Comparison of ENCODE assay signal across 30 cellular contexts in genomic region chr6:154763650-154764049, GRCh38. TPM values are rescaled to one million over a fixed set of nuclear protein-coding genes. Genes with fewer than 3 reads are reported as not detected.
A peak's percentile ranks its signal among the peaks of the same experiment; 100 is the strongest.
DNase-seq lines count a peak whose midpoint lies in the region; ATAC-seq, FAIRE-seq and TF ChIP-seq lines count a peak whose summit lies in the region.
"Had no signal": no experiment of that assay in that cellular context is flagged by ENCODE, and none has a peak within 500 bp of the region (broad histone marks: within the 10 kb centered on the region; RNA-seq: fewer than 3 reads in every experiment).

No MANE protein-coding gene starts in this region.

- peaks cover 0 to 18% (median 12%) of the 10 kb centered on the region in 3 donors for H3K36me3 Mint-ChIP-seq in naive thymus-derived CD8-positive, alpha-beta T cell

- TF ChIP-seq POLR2A in IMR-90 (IDR thresholded peaks at IDR 0.05; ENCODE audit: low read depth, low read length) (no peak), GM12891 (IDR thresholded peaks at IDR 0.05; ENCODE audit: low read depth, low read length) (no peak)

- no peak overlapping the region for H2AFZ ChIP-seq in IMR-90 (replicated peaks; ENCODE audit: low read length, poor library complexity)

- peaks cover 15% of the 10 kb centered on the region for H3K4me1 ChIP-seq in IMR-90 (ENCODE audit: control insufficient read depth, insufficient read depth, low read length)
- H3K4me1 ChIP-seq: BLaER1, Caco-2 had no signal

- peaks cover 93% of the 10 kb centered on the region for H4K20me1 ChIP-seq in IMR-90 (ENCODE audit: insufficient read depth, low read length)

- CTCF ChIA-PET in IMR-90 (lab: Yijun Ruan, JAX), result interaction anchor here (0.6 kb wide), 1 partner anchor 220 kb away, joined by 3 read pairs; no protein-coding TSS in a partner anchor

- no peak overlapping the region for H3K23ac ChIP-seq in IMR-90 (ENCODE audit: low read depth, low read length)

- H3K4me2 ChIP-seq in IMR-90 (ENCODE audit: low read depth, low read length), result peak overlapping the region; percentile 35
- H3K4me2 ChIP-seq: BLaER1 had no signal

- 0 out of 2 replicates have a peak, but pooled peaks cover 2% of the 10 kb centered on the region for H3K36me3 ChIP-seq in IMR-90 (ENCODE audit: control insufficient read depth, insufficient read depth, low read length)
- H3K36me3 ChIP-seq: adrenal gland, esophagus squamous epithelium, upper lobe of left lung had no signal

- peaks cover 36 to 84% (median 71%) of the 10 kb centered on the region in 4 donors for H3K4me1 Mint-ChIP-seq in naive thymus-derived CD8-positive, alpha-beta T cell

- no peak overlapping the region for H4K5ac ChIP-seq in IMR-90 (ENCODE audit: low read depth, low read length)

- H3K4ac ChIP-seq in IMR-90 (ENCODE audit: low read depth, low read length), result no peak overlapping the region

- peaks cover 12% of the 10 kb centered on the region for H3K9me1 ChIP-seq in IMR-90 (ENCODE audit: insufficient read depth, low read length)

- no TSS peak for BruUV-seq in IMR-90 (replicated peaks; lab: Mats Ljungman, UMichigan)

- in situ Hi-C loops in IMR-90 (cut with MboI; ENCODE audit: low sequenced_read_pairs), result no loop called here

- no peaks in the 10 kb centered on the region for H3K27me3 ChIP-seq in IMR-90 (ENCODE audit: control insufficient read depth, insufficient read depth, low read length)
- H3K27me3 ChIP-seq: adrenal gland, BLaER1, body of pancreas, dorsolateral prefrontal cortex, esophagus squamous epithelium, upper lobe of left lung had no signal

- peak; percentile 82 for ATAC-seq in IMR-90 (ENCODE audit: low read depth)
- ATAC-seq in naive thymus-derived CD8-positive, alpha-beta T cell, result no peak
- ATAC-seq: body of pancreas; left lobe of liver; stimulated activated naive B cell treated with anti-CD40 and anti-IgM and Interleukin-4, amounts not matched to agents 10 μg/mL and 1 μg/mL and 100 μg/mL, for 72 hours had no signal

- DNase-seq in D721Med (ENCODE audit: insufficient read length, low spot score) (no peak), IMR-90 (peak; percentile 14), fibroblast of peridontal ligament (ENCODE audit: extremely low read depth) (peak; percentile 27), NCI-H446 (lab: John Stamatoyannopoulos, UW) (no peak), GM12891 (ENCODE audit: insufficient read length, low spot score) (no peak), activated gamma-delta T cell treated with Interleukin-2 at 50 U/mL for 16 hours (no peak)
- no peak for DNase-seq in naive thymus-derived CD8-positive, alpha-beta T cell
- DNase-seq: activated CD4-positive, alpha-beta T cell treated with anti-CD3 and anti-CD28 coated beads for 1 hour; activated gamma-delta T cell; activated T-cell treated with anti-CD3 and anti-CD28 coated beads, Interleukin-2, amount 50 U/mL, for 1 hour; adrenal gland; body of pancreas; Caco-2; DMS79; dorsolateral prefrontal cortex; esophagus squamous epithelium; hypothalamus; mesendoderm; MV-4-11; NCI-H146; NCI-H2107; NCI-H774; SIG-M5; stimulated activated CD4-positive, alpha-beta T cell treated with anti-CD3 and anti-CD28 coated beads, Interleukin-15, amount 100 ng/mL, for 24 hours; stimulated activated naive B cell treated with anti-CD40 and anti-IgM and Interleukin-4, amounts not matched to agents 10 μg/mL and 1 μg/mL and 100 μg/mL, for 72 hours; upper lobe of left lung had no signal

- no peak overlapping the region for H2AK5ac ChIP-seq in IMR-90 (ENCODE audit: low read depth, low read length)

- no peak overlapping the region for H3K4me3 ChIP-seq in IMR-90 (ENCODE audit: insufficient read depth, low read depth, low read length)
- H3K4me3 ChIP-seq: BLaER1, body of pancreas, dorsolateral prefrontal cortex, esophagus squamous epithelium, upper lobe of left lung had no signal

- H3K9me3 ChIP-seq in IMR-90 (ENCODE audit: control insufficient read depth, insufficient read depth, low read length), result no peaks in the 10 kb centered on the region
- H3K9me3 ChIP-seq: adrenal gland, body of pancreas, Caco-2, esophagus squamous epithelium, upper lobe of left lung had no signal

- no peak overlapping the region for H3K56ac ChIP-seq in IMR-90 (ENCODE audit: extremely low read depth, insufficient read depth, low read length)

- H3K27ac ChIP-seq in IMR-90 (ENCODE audit: insufficient read depth, low read length), result no peak overlapping the region
- H3K27ac ChIP-seq: adrenal gland, BLaER1, body of pancreas, esophagus squamous epithelium, upper lobe of left lung had no signal

- peak overlapping the region in 3 of 10 donors; percentile 6 to 55 (median 11) for H3K27ac Mint-ChIP-seq in naive thymus-derived CD8-positive, alpha-beta T cell
- H3K27ac Mint-ChIP-seq: IgD-negative memory B cell had no signal

- no peak for TF ChIP-seq RAD21 in IMR-90 (IDR thresholded peaks at IDR 0.05; ENCODE audit: low read length)

- no peak overlapping the region for H3K14ac ChIP-seq in IMR-90 (replicated peaks; ENCODE audit: low read depth, low read length)

- no peak overlapping the region for H2BK15ac ChIP-seq in IMR-90 (ENCODE audit: low read depth, low read length)

- POLR2A ChIA-PET in IMR-90 (lab: Charles Lee; ENCODE audit: unreplicated experiment), result no interaction called here
- POLR2A ChIA-PET in naive thymus-derived CD8-positive, alpha-beta T cell (lab: Charles Lee), result no interaction called here

- H3K4me3 Mint-ChIP-seq in naive thymus-derived CD8-positive, alpha-beta T cell, result peak overlapping the region in 8 of 10 donors; percentile 3 to 58 (median 29)
- H3K4me3 Mint-ChIP-seq: stimulated activated naive B cell treated with anti-CD40 and anti-IgM and Interleukin-4, amounts not matched to agents 10 μg/mL and 1 μg/mL and 100 μg/mL, for 72 hours had no signal

- no peak overlapping the region for H4K91ac ChIP-seq in IMR-90 (ENCODE audit: insufficient read depth, low read depth, low read length)

- no peak overlapping the region for H2BK20ac ChIP-seq in IMR-90 (ENCODE audit: low read depth, low read length)

- dilution Hi-C loops in IMR-90 (cut with HindIII; ENCODE audit: low sequenced_read_pairs, unreplicated experiment), result no loop called here

- no peaks in the 10 kb centered on the region for H3K27me3 Mint-ChIP-seq in naive thymus-derived CD8-positive, alpha-beta T cell
- H3K27me3 Mint-ChIP-seq: IgD-negative memory B cell; stimulated activated naive B cell treated with anti-CD40 and anti-IgM and Interleukin-4, amounts not matched to agents 10 μg/mL and 1 μg/mL and 100 μg/mL, for 72 hours had no signal

- no CpG with 5 or more reads among the region's 1 CpG for WGBS in IMR-90 (ENCODE audit: extremely low coverage in 2 of 2, insufficient read length in 1 of 2), 2 experiments

- H2BK5ac ChIP-seq in IMR-90 (ENCODE audit: low read depth, low read length, poor library complexity, severe bottlenecking), result no peak overlapping the region

- H2AK9ac ChIP-seq in IMR-90 (replicated peaks; ENCODE audit: low read depth, low read length, poor library complexity), result no peak overlapping the region

- H3K79me1 ChIP-seq in IMR-90 (ENCODE audit: low read depth in 1 of 2, low read length in 2 of 2), result peaks cover 5 to 75% of the 10 kb centered on the region in 2 experiments; a peak in 3 of 4 replicates

- peaks cover 0 to 2% (median 0%) of the 10 kb centered on the region in 9 donors for H3K9me3 Mint-ChIP-seq in naive thymus-derived CD8-positive, alpha-beta T cell
- H3K9me3 Mint-ChIP-seq: IgD-negative memory B cell had no signal

- no peak overlapping the region for H3K18ac ChIP-seq in IMR-90 (ENCODE audit: low read depth, low read length)

- peak; percentile 11 for FAIRE-seq in D721Med (lab: Jason Lieb, UNC)
- no peak for FAIRE-seq in GM12891 (lab: Jason Lieb, UNC)
- FAIRE-seq: G401.6 had no signal

- H2BK120ac ChIP-seq in IMR-90 (ENCODE audit: low read depth, low read length), result no peak overlapping the region

- intact Hi-C loops in IMR-90 (cut with micrococcal nuclease), result no loop called here

- TF ChIP-seq CTCF in D721Med (IDR thresholded peaks at IDR 0.05; ENCODE audit: insufficient read depth, missing control alignments) (no peak), IMR-90 (conservative IDR thresholded peaks at IDR 0.05; ENCODE audit: low read depth, low read length) (no peak)

- no peak overlapping the region for H4K8ac ChIP-seq in IMR-90 (ENCODE audit: low read depth in 2 of 2, low read length in 2 of 2)

- H3K9ac ChIP-seq in IMR-90 (ENCODE audit: low read depth, low read length), result no peak overlapping the region
- H3K9ac ChIP-seq: BLaER1 had no signal

TF ChIP-seq in IMR-90, 13 proteins besides CTCF, POLR2A, EP300 and RAD21 (continues in another document):
- TF ChIP-seq BHLHE40 (IDR thresholded peaks at IDR 0.05; ENCODE audit: low read depth, low read length) (no peak), FOS (IDR thresholded peaks at IDR 0.05; ENCODE audit: low read depth, low read length) (no peak), CHD1 (IDR thresholded peaks at IDR 0.05; ENCODE audit: low read depth, low read length) (no peak), USF2 (IDR thresholded peaks at IDR 0.05; ENCODE audit: low read depth, low read length) (no peak)

TF ChIP-seq in GM12891, 5 proteins besides CTCF, POLR2A, EP300 and RAD21:
- TF ChIP-seq POLR2AphosphoS5 (IDR thresholded peaks at IDR 0.05; ENCODE audit: low read depth, low read length) (no peak), POU2F2 (IDR thresholded peaks at IDR 0.05; ENCODE audit: low read depth, low read length) (no peak), SPI1 (IDR thresholded peaks at IDR 0.05; ENCODE audit: low read depth, low read length) (no peak), PAX5 (IDR thresholded peaks at IDR 0.05; ENCODE audit: insufficient read depth, low read length, severe bottlenecking) (no peak), TAF1 (IDR thresholded peaks at IDR 0.05; ENCODE audit: low read depth, low read length) (no peak)

RNA-seq across cellular contexts. Expression of gene SCAF8, which starts 30.4 kb away (rescaled TPM):
- 21.9 and 23.5 TPM in 2 replicates for total RNA-seq in IMR-90 (2012; rRNA removed)
- polyA plus RNA-seq in IMR-90 (2012; rRNA removed), result 13.6 and 16.1 TPM in 2 replicates
- polyA plus RNA-seq in IMR-90 (2012; cell fraction: cytosol; rRNA removed), result 4.1 and 6.9 TPM in 2 replicates
- polyA plus RNA-seq in IMR-90 (2012; cell fraction: nucleus; rRNA removed; ENCODE audit: low replicate concordance), result 5.1 and 23.0 TPM in 2 replicates
- 10 to 100 TPM; 65.2 to 67.1 TPM for total RNA-seq in naive thymus-derived CD8-positive, alpha-beta T cell
- polyA plus RNA-seq in naive thymus-derived CD8-positive, alpha-beta T cell, result 10 to 100 TPM; 11.0 to 17.4 (median 13.4) TPM
- 12.7 TPM for polyA plus RNA-seq in GM12891 (2012; ENCODE audit: low read depth, missing spikeins)

Comparison
In these comparisons a context has a peak if more than half of its experiments do, and no peak if none do; other contexts are left out.
1. DNase-seq: peak in IMR-90 (single experiment) and fibroblast of peridontal ligament (single experiment); none in D721Med (single experiment), naive thymus-derived CD8-positive, alpha-beta T cell (0 of 10), NCI-H446 (0 of 2), GM12891 (single experiment) and activated gamma-delta T cell treated with Interleukin-2 at 50 U/mL for 16 hours (single experiment).